Comparison of ENCODE assay signal across 8 cellular contexts in genomic region chr2:135997380-135997779, GRCh38. TPM values are rescaled to one million over a fixed set of nuclear protein-coding genes. Genes with fewer than 3 reads are reported as not detected.
DNase-seq lines count a peak whose midpoint lies in the region; ATAC-seq and TF ChIP-seq lines count a peak whose summit lies in the region.

No MANE protein-coding gene starts in this region.

- H3K27me3 Mint-ChIP-seq in activated CD8-positive, alpha-beta T cell treated with anti-CD3 and anti-CD28 coated beads, Interleukin-2, amount 10 ng/mL, durations not matched to agents 7 days and 5 days (ENCODE audit: low read depth), result no peaks in the 10 kb centered on the region

- H3K9me3 ChIP-seq in colonic mucosa, result no peaks in the 10 kb centered on the region

- no peak overlapping the region for H3K4me3 Mint-ChIP-seq in activated CD8-positive, alpha-beta T cell treated with anti-CD3 and anti-CD28 coated beads, Interleukin-2, amount 10 ng/mL, durations not matched to agents 7 days and 5 days

- ATAC-seq in HG03442 (IDR thresholded peaks at IDR 0.05; ENCODE audit: unreplicated experiment) (peak; percentile 63), GM19035 (IDR thresholded peaks at IDR 0.05; ENCODE audit: unreplicated experiment) (no peak)
- peak; percentile 75 for ATAC-seq in activated CD8-positive, alpha-beta T cell treated with anti-CD3 and anti-CD28 coated beads, Interleukin-2, amount 10 ng/mL, durations not matched to agents 7 days and 5 days

- H3K9me3 Mint-ChIP-seq in activated CD8-positive, alpha-beta T cell treated with anti-CD3 and anti-CD28 coated beads, Interleukin-2, amount 10 ng/mL, durations not matched to agents 7 days and 5 days (ENCODE audit: insufficient read depth), result no peaks in the 10 kb centered on the region

- peaks cover 22% of the 10 kb centered on the region for H3K36me3 Mint-ChIP-seq in activated CD8-positive, alpha-beta T cell treated with anti-CD3 and anti-CD28 coated beads, Interleukin-2, amount 10 ng/mL, durations not matched to agents 7 days and 5 days (ENCODE audit: low read depth)

- DNase-seq in DMS53 (lab: John Stamatoyannopoulos, UW), result peak; percentile 8
- no peak for DNase-seq in DMS53 treated with DMSO at 0.1 percent for 48 hours (lab: John Stamatoyannopoulos, UW; ENCODE audit: unreplicated experiment)
- no peak for DNase-seq in activated CD8-positive, alpha-beta T cell treated with anti-CD3 and anti-CD28 coated beads, Interleukin-2, amount 10 ng/mL, durations not matched to agents 7 days and 5 days
- peak; percentile 38 for DNase-seq in renal cortical epithelial cell (ENCODE audit: low read depth)
- no peak for DNase-seq in amniotic stem cell (lab: John Stamatoyannopoulos, UW)
- DNase-seq in colonic mucosa, result no peak

- H3K27ac ChIP-seq in colonic mucosa, result no peak overlapping the region

- TF ChIP-seq CTCF in colonic mucosa (IDR thresholded peaks at IDR 0.05), result no peak

- H3K27ac Mint-ChIP-seq in activated CD8-positive, alpha-beta T cell treated with anti-CD3 and anti-CD28 coated beads, Interleukin-2, amount 10 ng/mL, durations not matched to agents 7 days and 5 days, result no peak overlapping the region

- H3K4me1 Mint-ChIP-seq in activated CD8-positive, alpha-beta T cell treated with anti-CD3 and anti-CD28 coated beads, Interleukin-2, amount 10 ng/mL, durations not matched to agents 7 days and 5 days (ENCODE audit: low read depth), result peaks cover 34% of the 10 kb centered on the region

- CTCF ChIA-PET in activated CD8-positive, alpha-beta T cell treated with anti-CD3 and anti-CD28 coated beads, Interleukin-2, amount 10 ng/mL, durations not matched to agents 7 days and 5 days (lab: Charles Lee), result interaction anchor here (1.0 to 1.9 kb wide), 8 partner anchors 9 to 388 kb away, joined by 3 to 11 read pairs (median 4); partner anchors contain the start of gene DARS1

- H3K9ac ChIP-seq in colonic mucosa (ENCODE audit: low read depth in 2 of 2, low read length in 2 of 2), result no peak overlapping the region

- POLR2A ChIA-PET in activated CD8-positive, alpha-beta T cell treated with anti-CD3 and anti-CD28 coated beads, Interleukin-2, amount 10 ng/mL, durations not matched to agents 7 days and 5 days (lab: Charles Lee), result interaction anchor here (0.7 to 1.8 kb wide), 6 partner anchors 8 to 284 kb away, joined by 3 to 7 read pairs (median 3); partner anchors contain the start of gene DARS1

- H3K27me3 ChIP-seq in colonic mucosa, result no peaks in the 10 kb centered on the region

- H3K4me1 ChIP-seq in colonic mucosa, result no peaks in the 10 kb centered on the region

- intact Hi-C loops in colonic mucosa (cut with DNase I), result no loop called here

- H3K36me3 ChIP-seq in colonic mucosa, result no peaks in the 10 kb centered on the region

- no peak overlapping the region for H3K4me3 ChIP-seq in colonic mucosa

RNA-seq across cellular contexts. Expression of gene DARS1, which starts 12.0 kb away (rescaled TPM):
- 100 to 1,000 TPM; 139 to 148 TPM for total RNA-seq in activated CD8-positive, alpha-beta T cell treated with anti-CD3 and anti-CD28 coated beads, Interleukin-2, amount 10 ng/mL, durations not matched to agents 7 days and 5 days
- 159 and 174 TPM in 2 replicates for total RNA-seq in renal cortical epithelial cell
- 10 to 100 TPM; 52.4 to 80.7 TPM for total RNA-seq in colonic mucosa

Comparison
In these comparisons a context has a peak if more than half of its experiments do, and no peak if none do; other contexts are left out.
1. DNase-seq: peak in DMS53 (single experiment) and renal cortical epithelial cell (single experiment); none in DMS53 treated with DMSO at 0.1 percent for 48 hours (single experiment), activated CD8-positive, alpha-beta T cell treated with anti-CD3 and anti-CD28 coated beads, Interleukin-2, amount 10 ng/mL, durations not matched to agents 7 days and 5 days (single experiment), amniotic stem cell (single experiment) and colonic mucosa (single experiment).